9 cellular contexts compared by ENCODE assay signal in genomic region chr1:1232801-1233566, GRCh38. TPM values are rescaled to one million over a fixed set of nuclear protein-coding genes. Genes with fewer than 3 reads are reported as not detected.
A peak's percentile ranks its signal among the peaks of the same experiment; 100 is the strongest.
DNase-seq lines count a peak whose midpoint lies in the region; ATAC-seq and TF ChIP-seq lines count a peak whose summit lies in the region.
"Had no signal": no experiment of that assay in that cellular context is flagged by ENCODE, and none has a peak within 500 bp of the region (broad histone marks: within the 10 kb centered on the region; RNA-seq: fewer than 3 reads in every experiment).

No MANE protein-coding gene starts in this region.

- H3K27ac Mint-ChIP-seq in IgD-negative memory B cell = peak overlapping the region in 2 of 3 donors; percentile 59 to 75
- no peak overlapping the region for H3K27ac Mint-ChIP-seq in chondrocyte (ENCODE audit: unreplicated experiment)
- H3K27ac Mint-ChIP-seq in neural progenitor cell = peak overlapping the region; percentile 7

- ATAC-seq in esophagus mucosa (no peak), GM19397 (IDR thresholded peaks at IDR 0.05; ENCODE audit: unreplicated experiment) (no peak)

- H4K20me1 ChIP-seq in neural progenitor cell (ENCODE audit: low read depth) = peaks cover 33% of the 10 kb centered on the region

- H3K27me3 ChIP-seq in neural progenitor cell = no peaks in the 10 kb centered on the region

- peaks cover 2% of the 10 kb centered on the region for H3K27me3 Mint-ChIP-seq in IgD-negative memory B cell
- no peaks in the 10 kb centered on the region for H3K27me3 Mint-ChIP-seq in chondrocyte (ENCODE audit: low read depth)
- H3K27me3 Mint-ChIP-seq in neural progenitor cell (ENCODE audit: insufficient read depth, low read depth) = peaks cover 5% of the 10 kb centered on the region

- H3K9me3 Mint-ChIP-seq in IgD-negative memory B cell = no peaks in the 10 kb centered on the region
- H3K9me3 Mint-ChIP-seq in chondrocyte (ENCODE audit: low read depth) = no peaks in the 10 kb centered on the region
- H3K9me3 Mint-ChIP-seq in neural progenitor cell = peaks cover 3% of the 10 kb centered on the region

- H3K36me3 Mint-ChIP-seq in IgD-negative memory B cell (no peaks in the 10 kb centered on the region), chondrocyte (ENCODE audit: low read depth) (peaks cover 7% of the 10 kb centered on the region), neural progenitor cell (peaks cover 16% of the 10 kb centered on the region)

- H3F3A ChIP-seq in neural progenitor cell (ENCODE audit: low read depth) = peaks cover 12% of the 10 kb centered on the region

- TF ChIP-seq CTCF in C4-2B (conservative IDR thresholded peaks at IDR 0.05) = no peak
- no peak for TF ChIP-seq CTCF in chondrocyte (IDR thresholded peaks at IDR 0.05)
- TF ChIP-seq CTCF in neural progenitor cell (IDR thresholded peaks at IDR 0.05) = no peak

- DNase-seq in chondrocyte (ENCODE audit: low spot score) (no peak), neural progenitor cell (ENCODE audit: low spot score) (no peak), hippocampal formation (lab: John Stamatoyannopoulos, UW) (no peak)
- no peak for DNase-seq in activated effector memory CD4-positive, alpha-beta T cell treated with Interleukin-2 at 50 U/mL for 16 hours
- DNase-seq: NCI-H2081 treated with DMSO at 0.1 percent for 48 hours had no signal

- no peaks in the 10 kb centered on the region for H3K9me3 ChIP-seq in neural progenitor cell (ENCODE audit: low read depth)

- peak overlapping the region; percentile 17 for H3K4me3 ChIP-seq in neural progenitor cell

- H3K4me3 Mint-ChIP-seq in IgD-negative memory B cell (peak overlapping the region; percentile 65 to 86 (median 82)), chondrocyte (ENCODE audit: unreplicated experiment) (peak overlapping the region; percentile 63), neural progenitor cell (peak overlapping the region; percentile 84)

- H3K4me1 Mint-ChIP-seq in IgD-negative memory B cell = peaks cover 3 to 20% (median 19%) of the 10 kb centered on the region in 3 donors
- peaks cover 37% of the 10 kb centered on the region for H3K4me1 Mint-ChIP-seq in chondrocyte (ENCODE audit: low read depth)
- H3K4me1 Mint-ChIP-seq in neural progenitor cell = peaks cover 27% of the 10 kb centered on the region

- H3K4me2 ChIP-seq in neural progenitor cell = peak overlapping the region; percentile 22

- H3K79me2 ChIP-seq in neural progenitor cell (ENCODE audit: low read depth) = peaks cover 49% of the 10 kb centered on the region

- H3K9ac ChIP-seq in neural progenitor cell = no peak overlapping the region

- H3K27ac ChIP-seq in C4-2B (peak overlapping the region; percentile 100), neural progenitor cell (no peak overlapping the region)

- H3K4me1 ChIP-seq in neural progenitor cell = peaks cover 6% of the 10 kb centered on the region

- no peaks in the 10 kb centered on the region for H3K36me3 ChIP-seq in neural progenitor cell

- no peak overlapping the region for H2AFZ ChIP-seq in neural progenitor cell (replicated peaks)

RNA-seq across cellular contexts. Expression of gene B3GALT6, which starts 0.9 kb away (rescaled TPM):
- polyA plus RNA-seq in IgD-negative memory B cell = 5.6 TPM
- total RNA-seq in chondrocyte (37.4 to 39.6 TPM (median 39.6 TPM) in 3 replicates), neural progenitor cell (ENCODE audit: low replicate concordance) (15.8 and 32.4 TPM in 2 replicates), esophagus mucosa (8.4 TPM)

RNA-seq across cellular contexts. Expression of gene SDF4, which starts 1.2 kb away (rescaled TPM):
- 121 TPM for polyA plus RNA-seq in IgD-negative memory B cell
- 164 to 191 TPM (median 165 TPM) in 3 replicates for total RNA-seq in chondrocyte
- total RNA-seq in neural progenitor cell (ENCODE audit: low replicate concordance) = 16.6 and 43.4 TPM in 2 replicates
- total RNA-seq in esophagus mucosa = 69.9 TPM

RNA-seq across cellular contexts. Expression of gene C1QTNF12, which starts 13.5 kb away (rescaled TPM):
- 0.88 TPM for polyA plus RNA-seq in IgD-negative memory B cell
- total RNA-seq in chondrocyte (1.3 to 2.1 TPM (median 1.7 TPM) in 3 replicates), neural progenitor cell (ENCODE audit: low replicate concordance) (0.28 and 2.1 TPM in 2 replicates), esophagus mucosa (3.9 TPM)

RNA-seq across cellular contexts. Expression of gene TNFRSF4, which starts 19.0 kb away (rescaled TPM):
- not detected for polyA plus RNA-seq in IgD-negative memory B cell
- total RNA-seq in chondrocyte (0.24 to 0.59 TPM in 2 of 3 replicates, not detected in the other), neural progenitor cell (ENCODE audit: low replicate concordance) (0.09 TPM in 1 of 2 replicates, not detected in the other), esophagus mucosa (0.36 TPM)

RNA-seq across cellular contexts. Expression of gene TNFRSF18, which starts 26.6 kb away (rescaled TPM):
- polyA plus RNA-seq in IgD-negative memory B cell = 3.5 TPM
- not detected in 3 replicates for total RNA-seq in chondrocyte
- not detected in 2 replicates for total RNA-seq in neural progenitor cell (ENCODE audit: low replicate concordance)
- total RNA-seq in esophagus mucosa = 16.3 TPM
